In genomic region chr19:16619456-16619855, GRCh38 we compare ENCODE assay signal across 15 cellular contexts. TPM values are rescaled to one million over a fixed set of nuclear protein-coding genes. Genes with fewer than 3 reads are reported as not detected.
DNase-seq lines count a peak whose midpoint lies in the region; ATAC-seq and TF ChIP-seq lines count a peak whose summit lies in the region.
"Had no signal": no experiment of that assay in that cellular context is flagged by ENCODE, and none has a peak within 500 bp of the region (broad histone marks: within the 10 kb centered on the region; RNA-seq: fewer than 3 reads in every experiment).

No MANE protein-coding gene starts in this region.

- peak overlapping the region; percentile 38 to 73 (median 41) for H3K4me3 Mint-ChIP-seq in immature natural killer cell

- H3K27me3 Mint-ChIP-seq in immature natural killer cell (ENCODE audit: low read depth in 3 of 3): peaks cover 0 to 13% (median 4%) of the 10 kb centered on the region in 3 donors
- H3K27me3 Mint-ChIP-seq: naive B cell had no signal

- H3K27me3 ChIP-seq in DOHH2 (ENCODE audit: control insufficient read depth, low read length): no peaks in the 10 kb centered on the region
- H3K27me3 ChIP-seq in gastrocnemius medialis: no peaks in the 10 kb centered on the region

- H3K4me2 ChIP-seq in DOHH2 (ENCODE audit: low read length): peak overlapping the region; percentile 44

- peaks cover 85% of the 10 kb centered on the region for H3K4me1 ChIP-seq in DOHH2 (ENCODE audit: control insufficient read depth, low read length)
- peaks cover 58 to 89% of the 10 kb centered on the region in 2 donors for H3K4me1 ChIP-seq in gastrocnemius medialis

- H3K4me3 ChIP-seq in DOHH2 (ENCODE audit: low read length) (no peak overlapping the region), gastrocnemius medialis (peak overlapping the region in 1 of 4 donors; percentile 2)
- H3K4me3 ChIP-seq: skin epidermis had no signal

- in situ Hi-C loops in gastrocnemius medialis (cut with MboI; ENCODE audit: low sequenced_read_pairs in 4 of 4): no loop called here

- no peak for TF ChIP-seq POLR2A in gastrocnemius medialis (IDR thresholded peaks at IDR 0.05)

- H3K27ac ChIP-seq in DOHH2 (ENCODE audit: low read depth, low read length): no peak overlapping the region
- peak overlapping the region; percentile 27; the same call in 1 of the 2 replicates for H3K27ac ChIP-seq in VCaP
- H3K27ac ChIP-seq in gastrocnemius medialis: peak overlapping the region; percentile 70 to 83 (median 78)

- ATAC-seq in gastrocnemius medialis (peak; percentile 38), GM19467 (IDR thresholded peaks at IDR 0.05; ENCODE audit: unreplicated experiment) (no peak), GM21447 (IDR thresholded peaks at IDR 0.05; ENCODE audit: unreplicated experiment) (no peak), GM21381 (IDR thresholded peaks at IDR 0.05; ENCODE audit: unreplicated experiment) (no peak), GM21515 (IDR thresholded peaks at IDR 0.05; ENCODE audit: unreplicated experiment) (no peak)
- ATAC-seq: SK-N-SH treated with all-trans-retinoic acid at 6 μM for 48 hours had no signal

- no peaks in the 10 kb centered on the region for H3F3A ChIP-seq in DOHH2 (ENCODE audit: control insufficient read depth, insufficient read depth)

- peaks cover 81 to 92% of the 10 kb centered on the region in 2 donors for H3K4me1 Mint-ChIP-seq in immature natural killer cell

- H3K9me3 ChIP-seq in DOHH2 (ENCODE audit: control insufficient read depth, insufficient read depth, low read length) (no peaks in the 10 kb centered on the region), gastrocnemius medialis (no peaks in the 10 kb centered on the region)

- H3K9me3 Mint-ChIP-seq in immature natural killer cell: no peaks in the 10 kb centered on the region
- H3K9me3 Mint-ChIP-seq: naive B cell had no signal

- no peaks in the 10 kb centered on the region for H3K36me3 Mint-ChIP-seq in immature natural killer cell
- H3K36me3 Mint-ChIP-seq: naive B cell had no signal

- H3K36me3 ChIP-seq in DOHH2 (ENCODE audit: control insufficient read depth, low read length) (peaks cover 54% of the 10 kb centered on the region), gastrocnemius medialis (no peaks in the 10 kb centered on the region)

- H4K20me1 ChIP-seq in DOHH2 (ENCODE audit: control insufficient read depth, insufficient read depth, low read depth, low read length): peaks cover 83% of the 10 kb centered on the region

- TF ChIP-seq CTCF in DOHH2 (IDR thresholded peaks at IDR 0.05; ENCODE audit: low read depth, low read length, poor library complexity, severe bottlenecking): no peak
- no peak for TF ChIP-seq CTCF in VCaP (conservative IDR thresholded peaks at IDR 0.05)
- TF ChIP-seq CTCF in gastrocnemius medialis (IDR thresholded peaks at IDR 0.05 in 4 of 5, conservative IDR thresholded peaks at IDR 0.05 in 1 of 5): no peak

- peak in 2 of 3 donors; percentile 21 to 22 for DNase-seq in immature natural killer cell
- DNase-seq in gastrocnemius medialis: peak in 1 of 2 donors; percentile 68
- DNase-seq: activated naive CD4-positive, alpha-beta T cell treated with anti-CD3 and anti-CD28 coated beads, Interleukin-2, amount 50 U/mL, for 16 hours; central memory CD4-positive, alpha-beta T cell; DMS53; islet precursor cell; naive B cell had no signal

- H3K27ac Mint-ChIP-seq in immature natural killer cell: peak overlapping the region; percentile 44 to 84 (median 69)

- H3K79me2 ChIP-seq in DOHH2 (ENCODE audit: control insufficient read depth, low read length): peaks cover 100% of the 10 kb centered on the region

- H3K9me2 ChIP-seq in DOHH2 (replicated peaks; ENCODE audit: control insufficient read depth, low read length): no peaks in the 10 kb centered on the region

- intact Hi-C loops in gastrocnemius medialis (cut with DNase I; ENCODE audit: low total_unique reads): no loop called here

RNA-seq across cellular contexts. Expression of gene MED26, which starts 8.5 kb away (rescaled TPM):
- 1 to 10 TPM; 1.2 to 5.3 (median 2.0) TPM for polyA plus RNA-seq in immature natural killer cell
- 10 to 100 TPM in 2 of 4 donors, 1 to 10 TPM in 2; 5.7 to 15.7 (median 9.4) TPM for total RNA-seq in gastrocnemius medialis

RNA-seq across cellular contexts. Expression of gene SMIM7, which starts 40.5 kb away (rescaled TPM):
- 10 to 100 TPM; 66.3 to 82.2 (median 67.7) TPM for polyA plus RNA-seq in immature natural killer cell
- 10 to 100 TPM; 36.4 to 60.5 (median 49.8) TPM for total RNA-seq in gastrocnemius medialis

RNA-seq across cellular contexts. Expression of gene TMEM38A, which starts 41.5 kb away (rescaled TPM):
- polyA plus RNA-seq in immature natural killer cell: 1 to 10 TPM in 2 of 3 donors, under 1 TPM in 1; 0.78 to 3.2 (median 1.5) TPM
- total RNA-seq in gastrocnemius medialis: 100 to 1,000 TPM; 101 to 256 (median 182) TPM

RNA-seq across cellular contexts. Expression of gene SLC35E1, which starts 47.2 kb away (rescaled TPM):
- polyA plus RNA-seq in immature natural killer cell: 10 to 100 TPM; 14.9 to 21.8 (median 20.1) TPM
- total RNA-seq in gastrocnemius medialis: 10 to 100 TPM; 24.1 to 60.3 (median 40.1) TPM

Comparison
In these comparisons a context has a peak if more than half of its experiments do, and no peak if none do; other contexts are left out.
1. ATAC-seq: peak in gastrocnemius medialis (2 of 2); none in GM19467 (single experiment), GM21447 (single experiment), GM21381 (single experiment) and GM21515 (single experiment).